Comparison of ENCODE assay signal across 7 cellular contexts in the genomic region with DNA sequence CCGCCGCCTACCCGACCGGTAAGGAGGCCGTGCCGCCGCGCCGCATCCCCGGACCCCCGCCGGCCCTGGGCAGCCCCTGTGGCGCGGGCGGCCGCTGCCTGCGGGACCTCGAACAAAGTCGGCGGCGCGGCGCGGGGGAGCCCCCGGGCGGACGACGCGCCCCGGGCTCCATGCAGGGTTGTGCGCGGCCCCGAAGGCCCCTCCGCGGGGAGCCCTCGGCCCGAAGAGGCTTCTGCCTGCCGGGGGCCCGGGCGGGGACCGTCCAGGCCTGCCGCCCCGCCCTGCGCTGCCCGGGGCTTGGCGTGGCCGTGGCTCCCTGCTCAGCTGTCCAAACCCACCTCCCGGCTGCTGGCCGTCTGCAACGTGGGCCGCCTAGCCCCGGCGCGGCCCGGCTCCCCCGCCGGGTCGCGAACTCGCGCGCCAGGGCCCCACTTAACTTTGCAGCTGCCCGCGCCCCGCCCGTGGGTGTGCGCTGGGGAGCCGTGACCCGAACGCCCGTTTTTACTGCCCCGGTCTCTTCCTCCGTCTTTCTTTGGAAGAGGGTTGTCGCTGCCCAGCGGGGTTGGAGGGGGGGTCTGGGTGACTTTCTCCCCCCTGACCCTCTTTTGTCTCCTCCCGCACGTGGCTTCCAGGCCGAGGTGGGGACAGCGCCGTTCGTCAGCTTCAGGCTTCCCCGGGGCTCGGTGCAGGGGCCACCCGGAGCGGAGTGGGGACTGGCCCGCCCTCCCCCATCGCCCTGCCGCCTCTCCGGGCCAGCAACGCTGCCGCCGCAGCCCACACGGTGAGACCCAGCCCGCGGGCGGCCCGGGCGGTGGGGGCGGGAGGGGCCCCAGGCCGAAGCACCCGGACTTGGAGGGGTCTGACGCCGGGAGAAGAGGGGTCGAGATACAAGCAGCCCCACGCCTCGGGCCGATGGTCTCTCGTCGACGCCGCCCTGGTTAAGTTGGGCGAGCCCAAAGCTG. TPM values are rescaled to one million over a fixed set of nuclear protein-coding genes. Genes with fewer than 3 reads are reported as not detected.
DNase-seq lines count a peak whose midpoint lies in the region; ATAC-seq and TF ChIP-seq lines count a peak whose summit lies in the region.

No MANE protein-coding gene starts in this region.

- H3K9me3 ChIP-seq in NT2/D1 (ENCODE audit: insufficient read depth, low read length): no peaks in the 10 kb centered on the region
- no peaks in the 10 kb centered on the region for H3K9me3 ChIP-seq in cardiac muscle cell (ENCODE audit: low read depth)

- ATAC-seq in GM18511 (IDR thresholded peaks at IDR 0.05; ENCODE audit: unreplicated experiment): peak; percentile 28

- peaks cover 8% of the 10 kb centered on the region for H3K27me3 ChIP-seq in NT2/D1 (ENCODE audit: insufficient read depth, insufficient read length)
- H3K27me3 ChIP-seq in cardiac muscle cell: no peaks in the 10 kb centered on the region

- H3K4me1 ChIP-seq in NT2/D1 (ENCODE audit: insufficient read depth, insufficient read length): peaks cover 5% of the 10 kb centered on the region
- peaks cover 30% of the 10 kb centered on the region for H3K4me1 ChIP-seq in cardiac muscle cell (ENCODE audit: low read depth)

- CTCF ChIA-PET in activated naive CD4-positive, alpha-beta T cell treated with anti-CD3 and anti-CD28 coated beads for 36 hours (lab: Charles Lee): interaction anchor here (1.3 to 1.6 kb wide), 2 partner anchors 20 to 55 kb away, joined by 3 to 6 read pairs; no protein-coding TSS in a partner anchor

- H3K9me3 Mint-ChIP-seq in HFFc6: no peaks in the 10 kb centered on the region
- no peaks in the 10 kb centered on the region for H3K9me3 Mint-ChIP-seq in activated naive CD4-positive, alpha-beta T cell treated with anti-CD3 and anti-CD28 coated beads for 36 hours

- peaks cover 33% of the 10 kb centered on the region for H3K36me3 ChIP-seq in NT2/D1 (ENCODE audit: insufficient read depth, insufficient read length, low read length)
- no peaks in the 10 kb centered on the region for H3K36me3 ChIP-seq in cardiac muscle cell

- H3K36me3 Mint-ChIP-seq in HFFc6 (ENCODE audit: low read depth): peaks cover 34% of the 10 kb centered on the region
- peaks cover 21% of the 10 kb centered on the region for H3K36me3 Mint-ChIP-seq in activated naive CD4-positive, alpha-beta T cell treated with anti-CD3 and anti-CD28 coated beads for 36 hours (ENCODE audit: low read depth)

- TF ChIP-seq CTCF in HFFc6 (IDR thresholded peaks at IDR 0.05): no peak
- no peak for TF ChIP-seq CTCF in cardiac muscle cell (IDR thresholded peaks at IDR 0.05; ENCODE audit: low read depth, low read length)

- H3K4me3 ChIP-seq in NT2/D1 (ENCODE audit: insufficient read length, low read depth): peak overlapping the region; percentile 67
- H3K4me3 ChIP-seq in cardiac muscle cell: peak overlapping the region; percentile 61

- H3K27ac Mint-ChIP-seq in HFFc6: peak overlapping the region; percentile 94
- H3K27ac Mint-ChIP-seq in activated naive CD4-positive, alpha-beta T cell treated with anti-CD3 and anti-CD28 coated beads for 36 hours: peak overlapping the region; percentile 90

- H3K27me3 Mint-ChIP-seq in HFFc6 (ENCODE audit: insufficient read depth): peaks cover 4% of the 10 kb centered on the region
- H3K27me3 Mint-ChIP-seq in activated naive CD4-positive, alpha-beta T cell treated with anti-CD3 and anti-CD28 coated beads for 36 hours (ENCODE audit: low read depth): no peaks in the 10 kb centered on the region

- peak overlapping the region; percentile 97 for H3K27ac ChIP-seq in cardiac muscle cell

- intact Hi-C loops in activated naive CD4-positive, alpha-beta T cell treated with anti-CD3 and anti-CD28 coated beads for 36 hours (cut with micrococcal nuclease): loop anchor here (1.0 to 5.0 kb wide), 10 partner anchors 49 to 528 kb away; a partner anchor contains a TSS

- H3K9ac ChIP-seq in NT2/D1 (ENCODE audit: insufficient read length, low read depth): peak overlapping the region; percentile 93

- DNase-seq in HFFc6 (no peak), NT2/D1 (ENCODE audit: low read depth, low spot score) (no peak), cardiac muscle cell (ENCODE audit: low read depth in 1 of 2, low spot score in 1 of 2) (peak in 1 of 2 donors; percentile 44), putamen (ENCODE audit: low spot score) (peak; percentile 17), NCI-H446 (lab: John Stamatoyannopoulos, UW) (no peak)
- DNase-seq in activated naive CD4-positive, alpha-beta T cell treated with anti-CD3 and anti-CD28 coated beads for 36 hours: peak; percentile 53

- H3K4me1 Mint-ChIP-seq in HFFc6 (ENCODE audit: low read depth): peaks cover 54% of the 10 kb centered on the region
- H3K4me1 Mint-ChIP-seq in activated naive CD4-positive, alpha-beta T cell treated with anti-CD3 and anti-CD28 coated beads for 36 hours (ENCODE audit: low read depth): peaks cover 49% of the 10 kb centered on the region

- peak overlapping the region; percentile 98 for H3K4me3 Mint-ChIP-seq in HFFc6
- H3K4me3 Mint-ChIP-seq in activated naive CD4-positive, alpha-beta T cell treated with anti-CD3 and anti-CD28 coated beads for 36 hours: peak overlapping the region; percentile 98

RNA-seq across cellular contexts. Expression of a gene that starts 0.9 kb away (rescaled TPM):
- 10 to 100 TPM; 30.4 to 40.1 (median 31.6) TPM for total RNA-seq in HFFc6 (2021; fragmentation: NEBNext Ultra II Directional; extraction: Animal tissue kit (Norgen Biotek cat#: 25700))
- total RNA-seq in activated naive CD4-positive, alpha-beta T cell treated with anti-CD3 and anti-CD28 coated beads for 36 hours: 10 to 100 TPM; 29.3 to 30.0 TPM
- 58.2 and 95.9 TPM in 2 replicates for total RNA-seq in cardiac muscle cell
- polyA plus RNA-seq in cardiac muscle cell: 48.2 and 66.3 TPM in 2 replicates

Comparison
In these comparisons a context has a peak if more than half of its experiments do, and no peak if none do; other contexts are left out.
1. DNase-seq: peak in activated naive CD4-positive, alpha-beta T cell treated with anti-CD3 and anti-CD28 coated beads for 36 hours (single experiment) and putamen (single experiment); none in HFFc6 (single experiment), NT2/D1 (single experiment) and NCI-H446 (0 of 2).